ENCODE assay signal across 26 cellular contexts in genomic region chr4:139142980-139143379, GRCh38. TPM values are rescaled to one million over a fixed set of nuclear protein-coding genes. Genes with fewer than 3 reads are reported as not detected.
DNase-seq lines count a peak whose midpoint lies in the region; ATAC-seq and TF ChIP-seq lines count a peak whose summit lies in the region.
"Had no signal": no experiment of that assay in that cellular context is flagged by ENCODE, and none has a peak within 500 bp of the region (broad histone marks: within the 10 kb centered on the region; RNA-seq: fewer than 3 reads in every experiment).

No MANE protein-coding gene starts in this region.

- H3K9me3 ChIP-seq in esophagus squamous epithelium (no peaks in the 10 kb centered on the region), lower lobe of right lung (no peaks in the 10 kb centered on the region)
- H3K9me3 ChIP-seq: upper lobe of right lung had no signal

- intact Hi-C loops in activated CD4-positive, alpha-beta memory T cell treated with anti-CD3 and anti-CD28 coated beads for 36 hours (cut with micrococcal nuclease) = no loop called here
- intact Hi-C loops in esophagus squamous epithelium (cut with DNase I) (no loop called here), lower lobe of right lung (cut with DNase I) (no loop called here)

- WGBS in esophagus squamous epithelium, 2 donors = 60 to 61% methylated on average over 2 of the region's 2 CpGs

- H3K36me3 Mint-ChIP-seq in activated CD4-positive, alpha-beta memory T cell treated with anti-CD3 and anti-CD28 coated beads for 36 hours = peaks cover 2% of the 10 kb centered on the region

- no peak overlapping the region for H3K4me3 ChIP-seq in fibroblast of villous mesenchyme (ENCODE audit: low read depth, low read length)
- no peak overlapping the region for H3K4me3 ChIP-seq in esophagus squamous epithelium
- no peak overlapping the region for H3K4me3 ChIP-seq in lower lobe of right lung
- H3K4me3 ChIP-seq: smooth muscle cell, upper lobe of right lung had no signal

- H3K27ac Mint-ChIP-seq in activated CD4-positive, alpha-beta memory T cell treated with anti-CD3 and anti-CD28 coated beads for 36 hours = no peak overlapping the region
- H3K27ac Mint-ChIP-seq: activated CD8-positive, alpha-beta T cell treated with anti-CD3 and anti-CD28 coated beads for 36 hours; HFFc6; naive thymus-derived CD4-positive, alpha-beta T cell had no signal

- H3K27me3 ChIP-seq in esophagus squamous epithelium (no peaks in the 10 kb centered on the region), lower lobe of right lung (ENCODE audit: low read depth) (no peaks in the 10 kb centered on the region)
- H3K27me3 ChIP-seq: upper lobe of right lung had no signal

- H3K27ac ChIP-seq in esophagus squamous epithelium (no peak overlapping the region), lower lobe of right lung (no peak overlapping the region)
- H3K27ac ChIP-seq: upper lobe of right lung had no signal

- peaks cover 4 to 34% (median 15%) of the 10 kb centered on the region in 3 donors for H3K4me1 ChIP-seq in esophagus squamous epithelium
- H3K4me1 ChIP-seq in lower lobe of right lung = peaks cover 23% of the 10 kb centered on the region

- H3K4me3 Mint-ChIP-seq in activated CD4-positive, alpha-beta memory T cell treated with anti-CD3 and anti-CD28 coated beads for 36 hours = no peak overlapping the region
- H3K4me3 Mint-ChIP-seq: activated CD8-positive, alpha-beta T cell treated with anti-CD3 and anti-CD28 coated beads for 36 hours; HFFc6; naive thymus-derived CD4-positive, alpha-beta T cell had no signal

- peak; percentile 40 for ATAC-seq in GM21390 (IDR thresholded peaks at IDR 0.05; ENCODE audit: unreplicated experiment)
- no peak for ATAC-seq in HG02852 (IDR thresholded peaks at IDR 0.05; ENCODE audit: unreplicated experiment)
- no peak for ATAC-seq in lower lobe of right lung
- ATAC-seq: activated CD4-positive, CD25-positive, alpha-beta regulatory T cell treated with anti-CD3 and anti-CD28 coated beads, Interleukin-2, amount 50 U/mL, for 24 hours; activated CD8-positive, alpha-beta T cell treated with anti-CD3 and anti-CD28 coated beads for 36 hours; naive thymus-derived CD4-positive, alpha-beta T cell; Right ventricle myocardium inferior; upper lobe of right lung had no signal

- peaks cover 19% of the 10 kb centered on the region for H3K4me1 Mint-ChIP-seq in activated CD4-positive, alpha-beta memory T cell treated with anti-CD3 and anti-CD28 coated beads for 36 hours (ENCODE audit: low read depth)

- DNase-seq in Ammon's horn (ENCODE audit: low spot score) (peak; percentile 8), MV-4-11 (lab: John Stamatoyannopoulos, UW) (peak; percentile 18), fibroblast of villous mesenchyme (ENCODE audit: low read depth) (peak; percentile 5), esophagus squamous epithelium (lab: John Stamatoyannopoulos, UW) (no peak), lower lobe of right lung (no peak)
- DNase-seq in activated CD4-positive, alpha-beta memory T cell treated with anti-CD3 and anti-CD28 coated beads for 36 hours = no peak
- DNase-seq: activated CD8-positive, alpha-beta T cell treated with anti-CD3 and anti-CD28 coated beads for 36 hours; activated effector memory CD4-positive, alpha-beta T cell treated with Interleukin-2 at 50 U/mL for 16 hours; AML-193; central memory CD4-positive, alpha-beta T cell; dermis blood vessel endothelial cell; HFFc6; Karpas-422; naive thymus-derived CD4-positive, alpha-beta T cell; NCI-H1048; NCI-H187; occipital lobe; retina; stimulated activated CD4-positive, alpha-beta T cell treated with anti-CD3 and anti-CD28 coated beads, Interleukin-2, amount 100 ng/mL, for 24 hours; T1000; upper lobe of right lung had no signal

- peaks cover 18% of the 10 kb centered on the region for H3K9me3 Mint-ChIP-seq in activated CD4-positive, alpha-beta memory T cell treated with anti-CD3 and anti-CD28 coated beads for 36 hours

- no peaks in the 10 kb centered on the region for H3K27me3 Mint-ChIP-seq in activated CD4-positive, alpha-beta memory T cell treated with anti-CD3 and anti-CD28 coated beads for 36 hours
- H3K27me3 Mint-ChIP-seq: activated CD8-positive, alpha-beta T cell treated with anti-CD3 and anti-CD28 coated beads for 36 hours; naive thymus-derived CD4-positive, alpha-beta T cell had no signal

- POLR2A ChIA-PET in activated CD4-positive, alpha-beta memory T cell treated with anti-CD3 and anti-CD28 coated beads for 36 hours (lab: Charles Lee) = no interaction called here

- H3K36me3 ChIP-seq in esophagus squamous epithelium (peaks cover 0 to 6% (median 0%) of the 10 kb centered on the region in 3 donors), lower lobe of right lung (no peaks in the 10 kb centered on the region)
- H3K36me3 ChIP-seq: upper lobe of right lung had no signal

- no peak for TF ChIP-seq CTCF in fibroblast of villous mesenchyme (IDR thresholded peaks at IDR 0.05; ENCODE audit: insufficient read depth, low read depth, low read length)
- no peak for TF ChIP-seq CTCF in esophagus squamous epithelium (IDR thresholded peaks at IDR 0.05)
- no peak for TF ChIP-seq CTCF in lower lobe of right lung (IDR thresholded peaks at IDR 0.05)

- no peak for TF ChIP-seq POLR2A in esophagus squamous epithelium (IDR thresholded peaks at IDR 0.05)

- CTCF ChIA-PET in activated CD4-positive, alpha-beta memory T cell treated with anti-CD3 and anti-CD28 coated beads for 36 hours (lab: Charles Lee) = no interaction called here

RNA-seq across cellular contexts. Expression of gene ELF2, which starts 34.0 kb away (rescaled TPM):
- total RNA-seq in fibroblast of villous mesenchyme = 40.3 and 45.8 TPM in 2 replicates
- 10 to 100 TPM; 24.2 to 29.7 TPM for total RNA-seq in activated CD4-positive, alpha-beta memory T cell treated with anti-CD3 and anti-CD28 coated beads for 36 hours
- 10 to 100 TPM; 17.6 to 47.3 (median 22.1) TPM for total RNA-seq in esophagus squamous epithelium
- total RNA-seq in lower lobe of right lung = 54.0 TPM

Comparison
In these comparisons a context has a peak if more than half of its experiments do, and no peak if none do; other contexts are left out.
1. DNase-seq: peak in Ammon's horn (single experiment), MV-4-11 (single experiment) and fibroblast of villous mesenchyme (single experiment); none in activated CD4-positive, alpha-beta memory T cell treated with anti-CD3 and anti-CD28 coated beads for 36 hours (single experiment), esophagus squamous epithelium (single experiment) and lower lobe of right lung (single experiment).